Comparison of ENCODE assay signal across 10 cellular contexts in genomic region chr2:72991980-72992733, GRCh38.
DNase-seq lines count a peak whose midpoint lies in the region; ATAC-seq and TF ChIP-seq lines count a peak whose summit lies in the region.
"Had no signal": no experiment of that assay in that cellular context is flagged by ENCODE, and none has a peak within 500 bp of the region (broad histone marks: within the 10 kb centered on the region; RNA-seq: fewer than 3 reads in every experiment).

No MANE protein-coding gene starts in this region.

- no peak overlapping the region for H3K4me3 ChIP-seq in upper lobe of right lung

- no peaks in the 10 kb centered on the region for H3K36me3 ChIP-seq in upper lobe of right lung

- no peak for TF ChIP-seq CTCF in upper lobe of right lung (IDR thresholded peaks at IDR 0.05)

- H3K27ac ChIP-seq in cingulate gyrus (ENCODE audit: low read depth, low read length) (peak overlapping the region; percentile 29), upper lobe of right lung (no peak overlapping the region)
- H3K27ac ChIP-seq: C4-2B had no signal

- no peaks in the 10 kb centered on the region for H3K4me1 ChIP-seq in upper lobe of right lung

- H3K9me3 ChIP-seq in upper lobe of right lung = no peaks in the 10 kb centered on the region

- peak; percentile 34 for DNase-seq in activated CD8-positive, alpha-beta memory T cell treated with anti-CD3 and anti-CD28 coated beads, Interleukin-2, amount 50 U/mL, for 48 hours
- no peak for DNase-seq in activated CD8-positive, alpha-beta memory T cell treated with anti-CD3 and anti-CD28 coated beads, Interleukin-2, amount 50 U/mL, for 4 hours
- DNase-seq in mesenteric fat pad (ENCODE audit: low spot score) (peak; percentile 47), upper lobe of right lung (peak; percentile 48), DMS 273 (lab: John Stamatoyannopoulos, UW; ENCODE audit: unreplicated experiment) (no peak)
- DNase-seq: NCI-H2081 treated with DMSO at 0.1 percent for 48 hours had no signal

- H3K27me3 ChIP-seq in upper lobe of right lung = no peaks in the 10 kb centered on the region

- ATAC-seq in upper lobe of right lung (no peak), GM19328 (IDR thresholded peaks at IDR 0.05; ENCODE audit: unreplicated experiment) (no peak), HG02610 (IDR thresholded peaks at IDR 0.05; ENCODE audit: unreplicated experiment) (no peak)

- intact Hi-C loops in upper lobe of right lung (cut with DNase I) = loop anchor here (5.0 kb wide), 1 partner anchor 185 kb away; no protein-coding TSS in a partner anchor

Comparison
In these comparisons a context has a peak if more than half of its experiments do, and no peak if none do; other contexts are left out.
1. DNase-seq: peak in activated CD8-positive, alpha-beta memory T cell treated with anti-CD3 and anti-CD28 coated beads, Interleukin-2, amount 50 U/mL, for 48 hours (single experiment), mesenteric fat pad (single experiment) and upper lobe of right lung (single experiment); none in activated CD8-positive, alpha-beta memory T cell treated with anti-CD3 and anti-CD28 coated beads, Interleukin-2, amount 50 U/mL, for 4 hours (single experiment) and DMS 273 (single experiment).